9 cellular contexts compared by ENCODE assay signal in genomic region chr18:37403100-37403781, GRCh38.
A peak's percentile ranks its signal among the peaks of the same experiment; 100 is the strongest.
DNase-seq lines count a peak whose midpoint lies in the region; ATAC-seq, FAIRE-seq and TF ChIP-seq lines count a peak whose summit lies in the region.
"Had no signal": no experiment of that assay in that cellular context is flagged by ENCODE, and none has a peak within 500 bp of the region (broad histone marks: within the 10 kb centered on the region; RNA-seq: fewer than 3 reads in every experiment).

No MANE protein-coding gene starts in this region.

- H3K9me3 ChIP-seq in keratinocyte (ENCODE audit: control insufficient read depth, low read depth, low read length), result no peaks in the 10 kb centered on the region

- H3K27ac ChIP-seq in keratinocyte (ENCODE audit: control insufficient read depth, insufficient read depth, low read length) (no peak overlapping the region), coronary artery (no peak overlapping the region)

- no peak overlapping the region for H2AFZ ChIP-seq in keratinocyte (ENCODE audit: control insufficient read depth, low read length)

- peak overlapping the region; percentile 2 for H3K4me2 ChIP-seq in keratinocyte (ENCODE audit: control insufficient read depth, extremely low read depth, insufficient read depth, low read depth, low read length)

- H3K4me3 ChIP-seq in keratinocyte (ENCODE audit: control insufficient read depth in 2 of 3, extremely low read depth in 1 of 3, insufficient read depth in 2 of 3, low read depth in 1 of 3, low read length in 3 of 3), result no peak overlapping the region
- H3K4me3 ChIP-seq in coronary artery, result no peak overlapping the region

- no peaks in the 10 kb centered on the region for H4K20me1 ChIP-seq in keratinocyte (ENCODE audit: control insufficient read depth, extremely low read depth, insufficient read depth, low read length)

- dilution Hi-C loops in keratinocyte (cut with MboI; ENCODE audit: extremely low pct_ligation_motif_present, low sequenced_read_pairs), result no loop called here

- no peak for FAIRE-seq in keratinocyte (lab: Jason Lieb, UNC)

- no peaks in the 10 kb centered on the region for H3K9me1 ChIP-seq in keratinocyte (ENCODE audit: control insufficient read depth, extremely low read depth, insufficient read depth, low read length)

- H3K4me1 ChIP-seq in keratinocyte (ENCODE audit: control insufficient read depth, extremely low read depth, insufficient read depth, low read length), result peaks cover 10% of the 10 kb centered on the region

- H3K9ac ChIP-seq in keratinocyte (ENCODE audit: control insufficient read depth, extremely low read depth, insufficient read depth, low read length), result no peak overlapping the region

- H3K36me3 ChIP-seq in keratinocyte (ENCODE audit: control insufficient read depth in 2 of 2, extremely low read depth in 1 of 2, insufficient read depth in 2 of 2, low read length in 2 of 2), result no peaks in the 10 kb centered on the region

- DNase-seq in A172 (ENCODE audit: low spot score) (peak; percentile 87), HK-2 (ENCODE audit: unreplicated experiment) (peak; percentile 72), astrocyte of the hippocampus (ENCODE audit: low read depth, low spot score) (peak; percentile 90), keratinocyte (ENCODE audit: low read depth, low spot score) (no peak), coronary artery (ENCODE audit: low spot score) (no peak), LoVo (ENCODE audit: low spot score) (no peak)
- DNase-seq: stimulated activated naive CD8-positive, alpha-beta T cell treated with anti-CD3 and anti-CD28 coated beads, Interleukin-15, amount 100 ng/mL, for 72 hours had no signal

- TF ChIP-seq CTCF in keratinocyte (optimal IDR thresholded peaks at IDR 0.05 in 1 of 3, IDR thresholded peaks at IDR 0.05 in 1 of 3, conservative IDR thresholded peaks at IDR 0.05 in 1 of 3; ENCODE audit: extremely low read depth in 1 of 3, insufficient read depth in 2 of 3, low read length in 3 of 3), result no peak
- TF ChIP-seq CTCF in coronary artery (IDR thresholded peaks at IDR 0.05), result no peak

- H3K27me3 ChIP-seq in keratinocyte (ENCODE audit: control insufficient read depth, extremely low read depth, insufficient read depth, low read length), result no peaks in the 10 kb centered on the region

- ATAC-seq in HG03342 (IDR thresholded peaks at IDR 0.05; ENCODE audit: unreplicated experiment) (no peak), GM18909 (IDR thresholded peaks at IDR 0.05; ENCODE audit: poor library complexity, unreplicated experiment) (no peak)

- no peaks in the 10 kb centered on the region for H3K79me2 ChIP-seq in keratinocyte (ENCODE audit: control insufficient read depth, insufficient read depth, low read length)

Comparison
In these comparisons a context has a peak if more than half of its experiments do, and no peak if none do; other contexts are left out.
1. DNase-seq: peak in A172 (single experiment), HK-2 (single experiment) and astrocyte of the hippocampus (single experiment); none in keratinocyte (single experiment), coronary artery (single experiment) and LoVo (single experiment).